Comparison of ENCODE assay signal across 22 cellular contexts in genomic region chr3:150666167-150666566, GRCh38. TPM values are rescaled to one million over a fixed set of nuclear protein-coding genes. Genes with fewer than 3 reads are reported as not detected.
DNase-seq lines count a peak whose midpoint lies in the region; ATAC-seq, FAIRE-seq and TF ChIP-seq lines count a peak whose summit lies in the region.
"Had no signal": no experiment of that assay in that cellular context is flagged by ENCODE, and none has a peak within 500 bp of the region (broad histone marks: within the 10 kb centered on the region; RNA-seq: fewer than 3 reads in every experiment).

No MANE protein-coding gene starts in this region.

- H3K14ac ChIP-seq in H1 (ENCODE audit: insufficient read length): peak overlapping the region; percentile 31

- no peak overlapping the region for H4K8ac ChIP-seq in H1 (ENCODE audit: extremely low read depth, insufficient read depth, low read length)

- no peak overlapping the region for H3K4ac ChIP-seq in H1 (replicated peaks; ENCODE audit: insufficient read length, low read depth, low read length)

- no peak overlapping the region for H3K27ac ChIP-seq in DND-41 (ENCODE audit: low read length)
- H3K27ac ChIP-seq in H1 (ENCODE audit: low read depth, low read length): no peak overlapping the region
- H3K27ac ChIP-seq in heart left ventricle: no peak overlapping the region
- H3K27ac ChIP-seq in substantia nigra (ENCODE audit: low read depth, low read length, poor library complexity, severe bottlenecking): no peak overlapping the region
- H3K27ac ChIP-seq: GM23248, HL-60, PC-9, SJSA1 had no signal

- no peak overlapping the region for H2BK15ac ChIP-seq in H1 (ENCODE audit: low read length)

- peaks cover 8% of the 10 kb centered on the region for H3K4me1 Mint-ChIP-seq in activated T-cell treated with anti-CD3 and anti-CD28 coated beads, Interleukin-2, amount 50 U/mL, for 4 hours (ENCODE audit: low read depth)

- H3K36me3 ChIP-seq in DND-41 (ENCODE audit: insufficient read depth, low read length) (no peaks in the 10 kb centered on the region), H1 (ENCODE audit: control insufficient read depth in 2 of 4, insufficient read depth in 4 of 4, low read length in 3 of 4) (no peaks in the 10 kb centered on the region), heart left ventricle (no peaks in the 10 kb centered on the region)
- H3K36me3 ChIP-seq: BE2C, SJSA1 had no signal

- no peak overlapping the region for H2BK5ac ChIP-seq in H1 (ENCODE audit: low read depth, low read length)

- no peak overlapping the region for H2AFZ ChIP-seq in DND-41 (ENCODE audit: low read depth, low read length)
- H2AFZ ChIP-seq in H1 (ENCODE audit: low read length): 0 out of 2 replicates have a peak overlapping the region, but pooled peaks have one; percentile 66
- H2AFZ ChIP-seq: GM23248, PC-9 had no signal

- H3K18ac ChIP-seq in H1 (ENCODE audit: extremely low read depth, low read length): no peak overlapping the region

- H3K4me3 ChIP-seq in DND-41 (ENCODE audit: low read depth in 1 of 2, low read length in 2 of 2) (no peak overlapping the region), H1 (ENCODE audit: extremely low read depth in 1 of 4, insufficient read depth in 2 of 4, low read depth in 3 of 4, low read length in 4 of 4) (no peak overlapping the region), heart left ventricle (no peak overlapping the region)
- H3K4me3 ChIP-seq: GM23248, PC-9, SJSA1 had no signal

- 92% methylated on average over 5 of the region's 5 CpGs; no CpG with 5 or more reads in 1 of the 2 experiments for WGBS in H1 (ENCODE audit: extremely low coverage in 1 of 2, insufficient coverage in 1 of 2, insufficient read length in 1 of 2, insufficient replicate concordance in 2 of 2, low coverage in 1 of 2, low lambda C conversion rate in 2 of 2, missing lambda C conversion rate in 1 of 2), 2 experiments
- 79 to 87% (median 86%) methylated on average over 5 of the region's 5 CpGs for WGBS in heart left ventricle, 4 donors

- H4K5ac ChIP-seq in H1 (ENCODE audit: insufficient read length, low read depth, low read length): no peak overlapping the region

- H3K4me1 ChIP-seq in DND-41 (ENCODE audit: insufficient read depth, low read length) (peaks cover 9% of the 10 kb centered on the region), H1 (replicated peaks in 1 of 4; ENCODE audit: control insufficient read depth in 3 of 4, insufficient read depth in 4 of 4, low read length in 3 of 4) (no peaks in the 10 kb centered on the region), heart left ventricle (no peaks in the 10 kb centered on the region)
- H3K4me1 ChIP-seq: BE2C, SJSA1 had no signal

- no peak overlapping the region for H3K4me3 Mint-ChIP-seq in activated T-cell treated with anti-CD3 and anti-CD28 coated beads, Interleukin-2, amount 50 U/mL, for 4 hours
- H3K4me3 Mint-ChIP-seq: CD4-positive, alpha-beta T cell had no signal

- ATAC-seq in DND-41 (ENCODE audit: insufficient read depth, low read depth): peak; percentile 97
- ATAC-seq in heart left ventricle: no peak
- no peak for ATAC-seq in activated T-cell treated with anti-CD3 and anti-CD28 coated beads, Interleukin-2, amount 50 U/mL, for 4 hours
- no peak for ATAC-seq in GM18870 (IDR thresholded peaks at IDR 0.05; ENCODE audit: unreplicated experiment)

- H3K9me3 ChIP-seq in DND-41 (ENCODE audit: insufficient read depth, low read length, severe bottlenecking) (no peaks in the 10 kb centered on the region), H1 (ENCODE audit: insufficient read depth in 2 of 2, low read depth in 1 of 2, low read length in 1 of 2) (no peaks in the 10 kb centered on the region), heart left ventricle (no peaks in the 10 kb centered on the region)
- H3K9me3 ChIP-seq: BE2C, SJSA1 had no signal

- no peak overlapping the region for H3K4me2 ChIP-seq in DND-41 (ENCODE audit: insufficient read depth, low read length)
- no peak overlapping the region for H3K4me2 ChIP-seq in H1 (ENCODE audit: insufficient read depth in 1 of 2, low read depth in 2 of 2, low read length in 2 of 2)
- H3K4me2 ChIP-seq: PC-9 had no signal

- no peak overlapping the region for H2BK120ac ChIP-seq in H1 (replicated peaks; ENCODE audit: low read depth, low read length)

- H3K27me3 ChIP-seq in DND-41 (ENCODE audit: insufficient read depth, low read length, poor library complexity) (peaks cover 5% of the 10 kb centered on the region), H1 (replicated peaks in 1 of 4; ENCODE audit: control insufficient read depth in 3 of 4, extremely low read depth in 1 of 4, insufficient read depth in 3 of 4, low read length in 3 of 4) (no peaks in the 10 kb centered on the region), heart left ventricle (no peaks in the 10 kb centered on the region)

- 0 out of 2 replicates have a peak overlapping the region, but pooled peaks have one; percentile 21 for H2BK20ac ChIP-seq in H1 (ENCODE audit: low read length)

- intact Hi-C loops in heart left ventricle (cut with DNase I): no loop called here

- H3K27me3 Mint-ChIP-seq in activated T-cell treated with anti-CD3 and anti-CD28 coated beads, Interleukin-2, amount 50 U/mL, for 4 hours (ENCODE audit: low read depth): peaks cover 5% of the 10 kb centered on the region

- H3K23ac ChIP-seq in H1 (ENCODE audit: insufficient read length): no peak overlapping the region

- H3K9ac ChIP-seq in DND-41 (ENCODE audit: low read depth, low read length) (no peak overlapping the region), H1 (replicated peaks in 1 of 4; ENCODE audit: extremely low read depth in 1 of 4, low read depth in 3 of 4, low read length in 3 of 4) (no peak overlapping the region; a peak in 1 of 7 replicates)
- H3K9ac ChIP-seq: GM23248 had no signal

- no peak for TF ChIP-seq EP300 in H1 (IDR thresholded peaks at IDR 0.05; ENCODE audit: borderline replicate concordance in 1 of 2, low read depth in 2 of 2, low read length in 2 of 2)

- H3K23me2 ChIP-seq in H1 (ENCODE audit: low read depth, low read length): no peaks in the 10 kb centered on the region

- no peak overlapping the region for H2BK12ac ChIP-seq in H1 (ENCODE audit: low read depth, low read length)

- CTCF ChIA-PET in H1 (lab: Charles Lee; ENCODE audit: partially characterized antibody): no interaction called here

- H4K20me1 ChIP-seq in DND-41 (ENCODE audit: insufficient read depth, low read length) (no peaks in the 10 kb centered on the region), H1 (replicated peaks in 1 of 2; ENCODE audit: control insufficient read depth in 1 of 2, insufficient read depth in 2 of 2, low read length in 2 of 2) (no peaks in the 10 kb centered on the region)

- no peak for FAIRE-seq in H1 (lab: Jason Lieb, UNC)

- TF ChIP-seq RAD21 in H1 (IDR thresholded peaks at IDR 0.05 in 1 of 2, conservative IDR thresholded peaks at IDR 0.05 in 1 of 2; ENCODE audit: low read depth in 2 of 2, low read length in 2 of 2): no peak

- H3K9me3 Mint-ChIP-seq in activated T-cell treated with anti-CD3 and anti-CD28 coated beads, Interleukin-2, amount 50 U/mL, for 4 hours: no peaks in the 10 kb centered on the region
- H3K9me3 Mint-ChIP-seq: CD4-positive, alpha-beta T cell had no signal

- TF ChIP-seq CTCF in DND-41 (IDR thresholded peaks at IDR 0.05; ENCODE audit: borderline replicate concordance, extremely low read depth, low read length, poor library complexity, severe bottlenecking) (no peak), H1 (IDR thresholded peaks at IDR 0.05; ENCODE audit: control extremely low read depth in 1 of 3, insufficient read depth in 1 of 3, low read depth in 1 of 3, low read length in 3 of 3) (no peak), heart left ventricle (IDR thresholded peaks at IDR 0.05) (no peak)

- H3K79me2 ChIP-seq in DND-41 (ENCODE audit: insufficient read depth, low read length) (no peaks in the 10 kb centered on the region), H1 (ENCODE audit: control insufficient read depth in 1 of 2, insufficient read depth in 2 of 2, low read length in 2 of 2) (no peaks in the 10 kb centered on the region)

- POLR2A ChIA-PET in H1 (lab: Charles Lee; ENCODE audit: partially characterized antibody): interaction anchor here (0.6 kb wide), 1 partner anchor 92 kb away, joined by 4 read pairs; no protein-coding TSS in a partner anchor

- no peak overlapping the region for H4K91ac ChIP-seq in H1 (replicated peaks; ENCODE audit: insufficient read length, low read length)

- H3K56ac ChIP-seq in H1 (replicated peaks; ENCODE audit: insufficient read length, low read depth, low read length): no peak overlapping the region

- H2AK5ac ChIP-seq in H1 (ENCODE audit: low read depth, low read length): no peak overlapping the region

- no peaks in the 10 kb centered on the region for H3K36me3 Mint-ChIP-seq in activated T-cell treated with anti-CD3 and anti-CD28 coated beads, Interleukin-2, amount 50 U/mL, for 4 hours (ENCODE audit: insufficient read depth)

- TF ChIP-seq POLR2A in H1 (IDR thresholded peaks at IDR 0.05; ENCODE audit: control extremely low read depth in 1 of 2, low read depth in 2 of 2, low read length in 2 of 2): no peak
- no peak for TF ChIP-seq POLR2A in heart left ventricle (IDR thresholded peaks at IDR 0.05)

- H3K79me1 ChIP-seq in H1 (ENCODE audit: low read depth, low read length): no peaks in the 10 kb centered on the region

- DNase-seq in DND-41 (peak; percentile 50), HT1080 (ENCODE audit: low read depth) (peak; percentile 37), UCSD-AML1 (lab: John Stamatoyannopoulos, UW; ENCODE audit: unreplicated experiment) (peak; percentile 51), H1 (ENCODE audit: low read depth in 1 of 2, low spot score in 2 of 2) (no peak), heart left ventricle (no peak), substantia nigra (lab: John Stamatoyannopoulos, UW) (no peak)
- no peak for DNase-seq in activated T-cell treated with anti-CD3 and anti-CD28 coated beads, Interleukin-2, amount 50 U/mL, for 4 hours
- DNase-seq: BE2C, DMS79, GM23248, NCI-H1417 treated with DMSO at 0.1 percent for 48 hours, NCI-H2029, NCI-H2171, NCI-H446 treated with DMSO at 0.1 percent for 48 hours, NCI-H748 treated with DMSO at 0.1 percent for 48 hours, PC-9 had no signal

RNA-seq across cellular contexts. Expression of gene ERICH6, which starts 37.6 kb away (rescaled TPM):
- total RNA-seq in HT1080 (2014; rRNA removed; shearing (Covaris generic)): not detected in 2 replicates
- 0.03 TPM in 1 of 2 replicates, not detected in the other for polyA plus RNA-seq in HT1080 (2015; cell fraction: cytosol; rRNA removed)
- polyA plus RNA-seq in HT1080 (2015; cell fraction: nucleus; rRNA removed): 0.10 TPM in 1 of 2 replicates, not detected in the other
- not detected in 2 replicates for total RNA-seq in H1 (2021; fragmentation: NEBNext Ultra II Directional; extraction: Animal tissue kit (Norgen Biotek cat#: 25700))
- not detected in 2 replicates for polyA plus RNA-seq in H1 (2011; rRNA removed)
- 0.05 TPM for polyA plus RNA-seq in H1 (2011; cell fraction: cytosol; rRNA removed)
- polyA plus RNA-seq in H1 (2011; cell fraction: nucleus; rRNA removed): not detected
- 0.10 to 0.35 TPM (median 0.18 TPM) in 4 replicates for polyA plus RNA-seq in H1 (2012, experiment 1 of 2)
- not detected for polyA plus RNA-seq in H1 (2012, experiment 2 of 2)
- not detected for polyA plus RNA-seq in H1 (2013, experiment 1 of 2)
- polyA plus RNA-seq in H1 (2013, experiment 2 of 2): 0.04 TPM
- 0.10 TPM in 1 of 2 replicates, not detected in the other for polyA minus RNA-seq in H1 (2011; rRNA and poly(A)+ RNA removed)
- polyA minus RNA-seq in H1 (2011; cell fraction: cytosol; rRNA and poly(A)+ RNA removed): not detected
- polyA minus RNA-seq in H1 (2011; cell fraction: nucleus; rRNA and poly(A)+ RNA removed): 0.50 TPM
- total RNA-seq in heart left ventricle: under 1 TPM in 2 of 9 donors, not detected in 7; 0.32 to 0.54 TPM
- not detected for polyA plus RNA-seq in heart left ventricle
- not detected for total RNA-seq in activated T-cell treated with anti-CD3 and anti-CD28 coated beads, Interleukin-2, amount 50 U/mL, for 4 hours
- total RNA-seq: CD4-positive, alpha-beta T cell; G401; GM23248; PC-9; SJSA1 had no signal
- polyA plus RNA-seq: AG04450 had no signal

Comparison
In these comparisons a context has a peak if more than half of its experiments do, and no peak if none do; other contexts are left out.
1. DNase-seq: peak in DND-41 (single experiment), HT1080 (single experiment) and UCSD-AML1 (single experiment); none in H1 (0 of 2), heart left ventricle (0 of 5), activated T-cell treated with anti-CD3 and anti-CD28 coated beads, Interleukin-2, amount 50 U/mL, for 4 hours (single experiment) and substantia nigra (0 of 49).